In genomic region chr2:54945401-54946219, GRCh38 we compare ENCODE assay signal across 1 cellular context.
TF ChIP-seq lines count a peak whose summit lies in the region.

No MANE protein-coding gene starts in this region.

TF ChIP-seq in WTC11, 78 proteins besides CTCF, POLR2A, EP300 and RAD21 (continued from another document):
- TF ChIP-seq ARID4B (CRISPR knock-in tag; IDR thresholded peaks at IDR 0.05; ENCODE audit: borderline replicate concordance), result no peak
- no peak for TF ChIP-seq MYBL2 (CRISPR knock-in tag; IDR thresholded peaks at IDR 0.05)
- TF ChIP-seq ZNF121 (CRISPR knock-in tag; IDR thresholded peaks at IDR 0.05), result no peak
- TF ChIP-seq MLX (CRISPR knock-in tag; IDR thresholded peaks at IDR 0.05), result no peak
- no peak for TF ChIP-seq PRDM15 (CRISPR knock-in tag; IDR thresholded peaks at IDR 0.05)
